In the genomic region with DNA sequence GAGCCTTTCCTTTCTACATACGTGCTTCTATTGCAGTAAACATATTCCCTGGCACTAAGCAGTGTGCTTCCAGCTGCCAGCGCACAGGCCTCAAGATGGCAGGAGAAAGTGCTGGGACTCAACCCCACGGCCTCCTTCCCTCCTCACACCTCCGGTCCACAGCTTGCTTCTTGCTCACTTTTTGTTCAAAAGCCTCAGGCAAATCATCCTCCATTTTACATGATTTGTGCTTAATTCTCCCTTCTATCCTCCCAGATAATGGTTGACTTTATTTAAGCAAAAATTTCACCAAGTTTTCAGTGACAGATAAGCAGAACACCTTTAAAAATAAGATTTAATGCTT, we compare ENCODE assay signal across 14 cellular contexts. TPM values are rescaled to one million over a fixed set of nuclear protein-coding genes. Genes with fewer than 3 reads are reported as not detected.
A peak's percentile ranks its signal among the peaks of the same experiment; 100 is the strongest.
DNase-seq lines count a peak whose midpoint lies in the region; ATAC-seq, FAIRE-seq and TF ChIP-seq lines count a peak whose summit lies in the region.
"Had no signal": no experiment of that assay in that cellular context is flagged by ENCODE, and none has a peak within 500 bp of the region (broad histone marks: within the 10 kb centered on the region; RNA-seq: fewer than 3 reads in every experiment).

No MANE protein-coding gene starts in this region.

- H2AFZ ChIP-seq in K562 (ENCODE audit: low read depth, low read length), result 0 out of 2 replicates have a peak overlapping the region, but pooled peaks have one; percentile 29

- TF ChIP-seq EP300 in K562 (IDR thresholded peaks at IDR 0.05; ENCODE audit: low read length), result no peak
- TF ChIP-seq EP300 in gastroesophageal sphincter (IDR thresholded peaks at IDR 0.05), result no peak

- H3K36me3 ChIP-seq in K562 (ENCODE audit: control insufficient read depth, insufficient read depth, low read length) (peaks cover 35% of the 10 kb centered on the region; the same call in 2 of the 3 replicates), spleen (peaks cover 0 to 40% (median 11%) of the 10 kb centered on the region in 6 donors), gastroesophageal sphincter (peaks cover 0 to 5% of the 10 kb centered on the region in 2 donors)
- H3K36me3 ChIP-seq: upper lobe of right lung had no signal

- DNase-seq in activated T-cell treated with anti-CD3 and anti-CD28 coated beads, Interleukin-2, amount 50 U/mL, for 24 hours, result no peak
- no peak for DNase-seq in activated T-cell treated with anti-CD3 and anti-CD28 coated beads for 4 hours
- DNase-seq in NCI-H69 (lab: John Stamatoyannopoulos, UW), result peak; percentile 34
- DNase-seq in K562 (ENCODE audit: extremely low read depth in 1 of 4, low spot score in 3 of 4), result no peak
- no peak for DNase-seq in spleen
- DNase-seq in HuH-7 (ENCODE audit: low spot score), result no peak
- DNase-seq: DMS53, NCI-H1417 treated with DMSO at 0.1 percent for 48 hours, NCI-H510A treated with DMSO at 0.1 percent for 48 hours had no signal

- CTCF ChIA-PET in K562 (lab: Yijun Ruan, JAX; ENCODE audit: low intra/inter-chr PET ratio), result no interaction called here

- H3K27ac ChIP-seq in K562 (ENCODE audit: extremely low read depth, low read depth, low read length) (peak overlapping the region; percentile 14; the same call in 1 of the 3 replicates), spleen (peak overlapping the region; percentile 61 to 92 (median 74)), gastroesophageal sphincter (no peak overlapping the region)
- H3K27ac ChIP-seq: upper lobe of right lung had no signal

- peaks cover 71% of the 10 kb centered on the region for H3K4me1 Mint-ChIP-seq in activated T-cell treated with anti-CD3 and anti-CD28 coated beads, Interleukin-2, amount 50 U/mL, for 24 hours (ENCODE audit: low read depth)

- H3K4me3 Mint-ChIP-seq in activated T-cell treated with anti-CD3 and anti-CD28 coated beads, Interleukin-2, amount 50 U/mL, for 24 hours, result peak overlapping the region; percentile 44

- no peaks in the 10 kb centered on the region for H3K9me1 ChIP-seq in K562 (ENCODE audit: control insufficient read depth, insufficient read depth, low read length)

- POLR2A ChIA-PET in K562 (lab: Yijun Ruan, JAX), result interaction anchor here (0.5 to 0.7 kb wide), 2 partner anchors 51 to 132 kb away, joined by 3 to 6 read pairs; no protein-coding TSS in a partner anchor

- peak overlapping the region in 1 of 2 experiments; percentile 80; a peak in 1 of 4 replicates for H3K9ac ChIP-seq in K562 (ENCODE audit: insufficient read depth in 1 of 2, low read depth in 2 of 2, low read length in 2 of 2)

- no peaks in the 10 kb centered on the region for H3K27me3 Mint-ChIP-seq in activated T-cell treated with anti-CD3 and anti-CD28 coated beads, Interleukin-2, amount 50 U/mL, for 24 hours

- no peak overlapping the region for H3K4me2 ChIP-seq in K562 (ENCODE audit: insufficient read depth, low read length)

- TF ChIP-seq POLR2A in K562 (conservative IDR thresholded peaks at IDR 0.05), result no peak
- no peak for TF ChIP-seq POLR2A in spleen (IDR thresholded peaks at IDR 0.05)
- no peak for TF ChIP-seq POLR2A in gastroesophageal sphincter (IDR thresholded peaks at IDR 0.05)

- in situ Hi-C loops in K562 (cut with MboI), result no loop called here

- TF ChIP-seq RAD21 in K562 (CRISPR knock-in tag; conservative IDR thresholded peaks at IDR 0.05 in 1 of 2, IDR thresholded peaks at IDR 0.05 in 1 of 2), result no peak

- H3K4me1 ChIP-seq in K562 (replicated peaks in 1 of 2; ENCODE audit: control insufficient read depth in 2 of 2, insufficient read depth in 2 of 2, low read length in 2 of 2) (peaks cover 7 to 38% of the 10 kb centered on the region in 2 experiments; a peak in 4 of 5 replicates), spleen (peaks cover 53 to 100% (median 90%) of the 10 kb centered on the region in 6 donors), gastroesophageal sphincter (peaks cover 0 to 22% (median 6%) of the 10 kb centered on the region in 3 donors)

- H3K36me3 Mint-ChIP-seq in activated T-cell treated with anti-CD3 and anti-CD28 coated beads, Interleukin-2, amount 50 U/mL, for 24 hours (ENCODE audit: low read depth), result peaks cover 42% of the 10 kb centered on the region

- H3K27ac Mint-ChIP-seq in activated T-cell treated with anti-CD3 and anti-CD28 coated beads, Interleukin-2, amount 50 U/mL, for 24 hours, result peak overlapping the region; percentile 79

- no peaks in the 10 kb centered on the region for H3K9me3 Mint-ChIP-seq in activated T-cell treated with anti-CD3 and anti-CD28 coated beads, Interleukin-2, amount 50 U/mL, for 24 hours

- H3K4me3 ChIP-seq in K562, result no peak overlapping the region
- peak overlapping the region in 1 of 8 donors; percentile 88 for H3K4me3 ChIP-seq in spleen
- H3K4me3 ChIP-seq in gastroesophageal sphincter, result no peak overlapping the region
- H3K4me3 ChIP-seq: upper lobe of right lung had no signal

- H3K27me3 ChIP-seq in K562 (ENCODE audit: control insufficient read depth in 2 of 2, insufficient read depth in 2 of 2, low read length in 2 of 2) (no peaks in the 10 kb centered on the region), spleen (replicated peaks in 1 of 7) (no peaks in the 10 kb centered on the region), gastroesophageal sphincter (no peaks in the 10 kb centered on the region)
- H3K27me3 ChIP-seq: upper lobe of right lung had no signal

- TF ChIP-seq CTCF in K562 (IDR thresholded peaks at IDR 0.05 in 2 of 3, conservative IDR thresholded peaks at IDR 0.05 in 1 of 3; ENCODE audit: insufficient read depth in 2 of 3, low read depth in 1 of 3, low read length in 3 of 3), result no peak
- no peak for TF ChIP-seq CTCF in spleen (IDR thresholded peaks at IDR 0.05 in 8 of 11, conservative IDR thresholded peaks at IDR 0.05 in 3 of 11)
- no peak for TF ChIP-seq CTCF in gastroesophageal sphincter (IDR thresholded peaks at IDR 0.05)

- peaks cover 17% of the 10 kb centered on the region; the same call in 2 of the 3 replicates for H3K79me2 ChIP-seq in K562 (ENCODE audit: control insufficient read depth, insufficient read depth, low read length)

- ATAC-seq in K562 (no peak), GM21526 (IDR thresholded peaks at IDR 0.05; ENCODE audit: low FRiP score, unreplicated experiment) (no peak), gastroesophageal sphincter (no peak)
- ATAC-seq: HepG2, Panc1 had no signal

- H3K9me3 ChIP-seq in K562 (replicated peaks; ENCODE audit: control insufficient read depth, insufficient read depth, low read depth, low read length), result no peaks in the 10 kb centered on the region
- no peaks in the 10 kb centered on the region for H3K9me3 ChIP-seq in spleen
- H3K9me3 ChIP-seq in gastroesophageal sphincter, result no peaks in the 10 kb centered on the region
- H3K9me3 ChIP-seq: upper lobe of right lung had no signal

- no peak for FAIRE-seq in K562 (lab: Jason Lieb, UNC)
- FAIRE-seq: HepG2 had no signal

- 69% methylated on average over 4 of the region's 4 CpGs for WGBS in K562 (ENCODE audit: insufficient coverage, low coverage, missing lambda C conversion rate)
- WGBS in spleen, 5 donors, result 57 to 64% (median 62%) methylated on average over 4 of the region's 4 CpGs
- 75 to 90% methylated on average over 3 to 4 of the region's 4 CpGs for WGBS in gastroesophageal sphincter (ENCODE audit: low coverage in 1 of 2), 2 donors

- 0 out of 2 replicates have a peak, but pooled peaks cover 2% of the 10 kb centered on the region for H4K20me1 ChIP-seq in K562 (replicated peaks; ENCODE audit: control insufficient read depth, insufficient read depth, low read length)

- intact Hi-C loops in K562 (cut with micrococcal nuclease) (no loop called here), spleen (cut with DNase I; ENCODE audit: low total_unique reads) (no loop called here)

- no TSS peak for BruUV-seq in K562 (replicated peaks; lab: Mats Ljungman, UMichigan)

RNA-seq across cellular contexts. Expression of gene CDK5R1, which starts 5.5 kb away (rescaled TPM):
- 4.2 and 6.9 TPM in 2 replicates for total RNA-seq in K562 (2011; cell fraction: chromatin; rRNA removed; ENCODE audit: low replicate concordance)
- total RNA-seq in K562 (2011; cell fraction: nucleolus; rRNA removed), result 5.5 and 5.9 TPM in 2 replicates
- total RNA-seq in K562 (2011; cell fraction: nucleoplasm; rRNA removed), result 3.9 and 4.9 TPM in 2 replicates
- total RNA-seq in K562 (2014; rRNA removed), result 2.5 and 3.1 TPM in 2 replicates
- total RNA-seq in K562 (2014; rRNA removed; fragmentation: Illumina TruSeq; extraction: Trizol), result 1.9 and 2.3 TPM in 2 replicates
- total RNA-seq in K562 (2015; rRNA removed; fragmentation: Illumina TruSeq; extraction: Trizol), result 2.6 and 3.1 TPM in 2 replicates
- total RNA-seq in K562 (2021), result 4.5 and 4.8 TPM in 2 replicates
- 0.79 and 1.4 TPM in 2 replicates for polyA plus RNA-seq in K562 (2011; rRNA removed)
- 0.66 and 1.7 TPM in 2 replicates for polyA plus RNA-seq in K562 (2011; cell fraction: cytosol; rRNA removed)
- polyA plus RNA-seq in K562 (2011; cell fraction: nucleus; rRNA removed), result 2.0 and 5.0 TPM in 2 replicates
- 1.1 and 2.1 TPM in 2 replicates for polyA plus RNA-seq in K562 (2012)
- 2.4 TPM in 2 replicates for polyA plus RNA-seq in K562 (2014; fragmentation: Illumina TruSeq; extraction: Trizol)
- under 1 TPM; 0.10 to 0.20 TPM for polyA plus RNA-seq in K562 (2014; fragmentation: Nextera tagmentation; extraction: Ambion mirVana)
- polyA plus RNA-seq in K562 (2014; rRNA removed), result 1.8 and 2.0 TPM in 2 replicates
- polyA minus RNA-seq in K562 (2011; rRNA and poly(A)+ RNA removed), result 0.72 and 1.6 TPM in 2 replicates
- polyA minus RNA-seq in K562 (2011; cell fraction: cytosol; rRNA and poly(A)+ RNA removed), result 1.5 and 2.0 TPM in 2 replicates
- 2.3 and 3.9 TPM in 2 replicates for polyA minus RNA-seq in K562 (2011; cell fraction: nucleus; rRNA and poly(A)+ RNA removed)
- total RNA-seq in spleen, result 10 to 100 TPM; 13.0 to 28.2 (median 20.3) TPM
- 10 to 100 TPM; 13.5 to 26.3 (median 13.6) TPM for polyA plus RNA-seq in spleen
- 1 to 10 TPM in 2 of 4 donors, under 1 TPM in 1, not detected in 1; 0.54 to 1.5 (median 1.0) TPM for total RNA-seq in gastroesophageal sphincter

RNA-seq across cellular contexts. Expression of gene PSMD11, which starts 47.9 kb away (rescaled TPM):
- total RNA-seq in K562 (2011; cell fraction: chromatin; rRNA removed; ENCODE audit: low replicate concordance), result 182 and 249 TPM in 2 replicates
- 104 and 110 TPM in 2 replicates for total RNA-seq in K562 (2011; cell fraction: nucleolus; rRNA removed)
- 139 and 186 TPM in 2 replicates for total RNA-seq in K562 (2011; cell fraction: nucleoplasm; rRNA removed)
- total RNA-seq in K562 (2014; rRNA removed), result 77.1 and 104 TPM in 2 replicates
- 118 and 128 TPM in 2 replicates for total RNA-seq in K562 (2014; rRNA removed; fragmentation: Illumina TruSeq; extraction: Trizol)
- total RNA-seq in K562 (2015; rRNA removed; fragmentation: Illumina TruSeq; extraction: Trizol), result 109 and 127 TPM in 2 replicates
- 169 and 171 TPM in 2 replicates for total RNA-seq in K562 (2021)
- 97.6 and 185 TPM in 2 replicates for polyA plus RNA-seq in K562 (2011; rRNA removed)
- polyA plus RNA-seq in K562 (2011; cell fraction: cytosol; rRNA removed), result 51.9 and 80.2 TPM in 2 replicates
- polyA plus RNA-seq in K562 (2011; cell fraction: nucleus; rRNA removed), result 56.7 and 72.5 TPM in 2 replicates
- polyA plus RNA-seq in K562 (2012), result 51.5 and 151 TPM in 2 replicates
- 125 and 137 TPM in 2 replicates for polyA plus RNA-seq in K562 (2014; fragmentation: Illumina TruSeq; extraction: Trizol)
- polyA plus RNA-seq in K562 (2014; fragmentation: Nextera tagmentation; extraction: Ambion mirVana), result 100 to 1,000 TPM; 316 to 378 TPM
- polyA plus RNA-seq in K562 (2014; rRNA removed), result 142 and 158 TPM in 2 replicates
- 138 and 285 TPM in 2 replicates for polyA minus RNA-seq in K562 (2011; rRNA and poly(A)+ RNA removed)
- 46.8 and 99.5 TPM in 2 replicates for polyA minus RNA-seq in K562 (2011; cell fraction: cytosol; rRNA and poly(A)+ RNA removed)
- 52.4 and 62.1 TPM in 2 replicates for polyA minus RNA-seq in K562 (2011; cell fraction: nucleus; rRNA and poly(A)+ RNA removed)
- 10 to 100 TPM; 43.0 to 84.8 (median 68.9) TPM for total RNA-seq in spleen
- 10 to 100 TPM; 28.0 to 35.2 (median 35.1) TPM for polyA plus RNA-seq in spleen
- 10 to 100 TPM; 41.7 to 68.7 (median 64.9) TPM for total RNA-seq in gastroesophageal sphincter

Comparison
In these comparisons a context has a peak if more than half of its experiments do, and no peak if none do; other contexts are left out.
1. H3K27ac ChIP-seq: peak in K562 (single experiment) and spleen (8 of 8); none in gastroesophageal sphincter (0 of 4).